ENCODE assay signal across 9 cellular contexts in the genomic region with DNA sequence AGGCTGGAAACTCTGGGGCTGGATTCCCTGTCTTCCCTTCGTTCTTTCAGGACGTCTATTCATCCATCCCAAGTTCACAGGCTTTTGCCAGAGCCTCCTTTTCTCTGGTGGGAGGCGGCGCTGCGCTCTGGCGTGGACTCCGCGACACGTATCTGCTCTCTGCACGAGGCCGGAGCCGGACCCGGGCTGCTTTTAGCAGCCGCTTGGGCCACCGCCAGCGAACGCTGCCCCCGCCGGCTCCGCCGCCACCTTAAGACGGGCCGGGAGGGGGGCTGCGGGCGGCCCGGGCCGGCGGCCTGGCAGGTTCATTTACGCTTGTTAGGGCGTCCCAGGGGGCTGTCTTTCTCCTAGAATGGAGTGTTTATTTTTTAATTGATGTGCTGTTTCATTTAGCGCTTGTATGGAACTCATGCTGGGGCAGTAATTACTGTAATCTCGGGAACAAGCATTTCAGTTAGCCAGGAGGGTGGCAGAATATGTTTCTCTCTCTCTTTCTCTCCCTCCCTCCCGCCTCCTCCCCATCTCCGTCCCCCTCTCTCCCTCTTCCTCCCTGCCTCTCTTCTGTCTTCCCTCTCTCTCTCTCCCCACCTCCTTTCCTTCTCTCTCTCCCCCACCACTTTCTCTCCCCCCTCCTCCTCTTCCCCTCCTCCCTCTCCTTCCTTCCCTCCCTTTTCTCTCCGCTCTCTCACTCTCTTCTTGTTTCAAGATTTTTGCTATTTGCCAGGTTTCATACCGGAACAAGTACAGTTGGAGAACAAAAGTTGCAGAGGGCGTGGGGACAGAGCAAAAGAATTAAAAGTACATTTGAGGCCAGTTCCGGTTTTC. TPM values are rescaled to one million over a fixed set of nuclear protein-coding genes. Genes with fewer than 3 reads are reported as not detected.
A peak's percentile ranks its signal among the peaks of the same experiment; 100 is the strongest.
DNase-seq lines count a peak whose midpoint lies in the region; ATAC-seq and TF ChIP-seq lines count a peak whose summit lies in the region.
"Had no signal": no experiment of that assay in that cellular context is flagged by ENCODE, and none has a peak within 500 bp of the region (broad histone marks: within the 10 kb centered on the region; RNA-seq: fewer than 3 reads in every experiment).

No MANE protein-coding gene starts in this region.

- peak overlapping the region; percentile 78 for H3K9ac ChIP-seq in NT2/D1 (ENCODE audit: insufficient read length, low read depth)

- H3K27ac ChIP-seq in body of pancreas (peak overlapping the region in 3 of 4 donors; percentile 46 to 95 (median 63)), prostate gland (peak overlapping the region in 1 of 2 donors; percentile 53)

- WGBS in body of pancreas, 2 donors = 0 to 3% methylated on average over 23 to 38 of the region's 38 CpGs
- WGBS in prostate gland = under 1% methylated on average over 38 of the region's 38 CpGs

- H3K4me1 ChIP-seq in NT2/D1 (ENCODE audit: insufficient read depth, insufficient read length) (peaks cover 5% of the 10 kb centered on the region), body of pancreas (peaks cover 18% of the 10 kb centered on the region), prostate gland (replicated peaks) (peaks cover 6% of the 10 kb centered on the region)

- H3K27me3 ChIP-seq in NT2/D1 (ENCODE audit: insufficient read depth, insufficient read length) = peaks cover 22% of the 10 kb centered on the region
- no peaks in the 10 kb centered on the region for H3K27me3 ChIP-seq in body of pancreas
- no peaks in the 10 kb centered on the region for H3K27me3 ChIP-seq in prostate gland (replicated peaks; ENCODE audit: insufficient read depth)

- intact Hi-C loops in body of pancreas (cut with DNase I) = no loop called here
- intact Hi-C loops in prostate gland (cut with DNase I) = no loop called here

- no peak for TF ChIP-seq POLR2A in body of pancreas (IDR thresholded peaks at IDR 0.05)
- no peak for TF ChIP-seq POLR2A in prostate gland (IDR thresholded peaks at IDR 0.05)

- H3K9me3 ChIP-seq in NT2/D1 (ENCODE audit: insufficient read depth, low read length) (peaks cover 13% of the 10 kb centered on the region; the same call in 1 of the 2 replicates), body of pancreas (no peaks in the 10 kb centered on the region), prostate gland (no peaks in the 10 kb centered on the region)

- TF ChIP-seq CTCF in body of pancreas (IDR thresholded peaks at IDR 0.05) (peak in 1 of 7 experiments; percentile 5), prostate gland (IDR thresholded peaks at IDR 0.05) (no peak)

- H3K4me3 ChIP-seq in NT2/D1 (ENCODE audit: insufficient read length, low read depth) (peak overlapping the region; percentile 61), body of pancreas (peak overlapping the region; percentile 19 to 39), iPS-11a (ENCODE audit: low read depth, low read length) (peak overlapping the region; percentile 38), prostate gland (peak overlapping the region; percentile 55 to 81)

- H3K36me3 ChIP-seq in NT2/D1 (ENCODE audit: insufficient read depth, insufficient read length, low read length) = peaks cover 7% of the 10 kb centered on the region
- H3K36me3 ChIP-seq in body of pancreas (replicated peaks in 1 of 2; ENCODE audit: insufficient read depth in 1 of 2, low read depth in 2 of 2) = no peaks in the 10 kb centered on the region
- no peaks in the 10 kb centered on the region for H3K36me3 ChIP-seq in prostate gland

- ATAC-seq in body of pancreas (peak; percentile 25), HG02840 (IDR thresholded peaks at IDR 0.05; ENCODE audit: low FRiP score, unreplicated experiment) (no peak), GM19023 (IDR thresholded peaks at IDR 0.05; ENCODE audit: unreplicated experiment) (no peak)

- DNase-seq in NCI-H82 (lab: John Stamatoyannopoulos, UW) (peak; percentile 36), NCI-H82 treated with DMSO at 0.1 percent for 48 hours (lab: John Stamatoyannopoulos, UW; ENCODE audit: unreplicated experiment) (no peak), NT2/D1 (ENCODE audit: low read depth, low spot score) (no peak), body of pancreas (peak; percentile 66 to 79 (median 69)), prostate gland (ENCODE audit: low spot score) (peak; percentile 44)

RNA-seq across cellular contexts. Expression of a gene that starts 1.3 kb away (rescaled TPM):
- total RNA-seq in body of pancreas = 10 to 100 TPM in 1 of 2 donors, 1 to 10 TPM in 1; 4.7 to 12.9 TPM
- total RNA-seq in prostate gland = 10 to 100 TPM in 1 of 2 donors, 1 to 10 TPM in 1; 5.6 to 14.2 TPM

RNA-seq across cellular contexts. Expression of a gene that starts 38.2 kb away (rescaled TPM):
- total RNA-seq in body of pancreas (not detected), prostate gland (1 to 10 TPM in 1 of 2 donors, not detected in 1; 1.1 TPM)
- total RNA-seq: activated naive CD4-positive, alpha-beta T cell treated with anti-CD3 and anti-CD28 coated beads, Interleukin-2, amount 50 U/mL, for 72 hours had no signal

Comparison
In these comparisons a context has a peak if more than half of its experiments do, and no peak if none do; other contexts are left out.
1. DNase-seq: peak in NCI-H82 (single experiment), body of pancreas (4 of 4) and prostate gland (single experiment); none in NCI-H82 treated with DMSO at 0.1 percent for 48 hours (single experiment) and NT2/D1 (single experiment).
2. Peak in every context shown above with its lines, with median percentiles within 50 percentile points of each other: H3K4me3 ChIP-seq.